ENCODE assay signal across 18 cellular contexts in the genomic region with DNA sequence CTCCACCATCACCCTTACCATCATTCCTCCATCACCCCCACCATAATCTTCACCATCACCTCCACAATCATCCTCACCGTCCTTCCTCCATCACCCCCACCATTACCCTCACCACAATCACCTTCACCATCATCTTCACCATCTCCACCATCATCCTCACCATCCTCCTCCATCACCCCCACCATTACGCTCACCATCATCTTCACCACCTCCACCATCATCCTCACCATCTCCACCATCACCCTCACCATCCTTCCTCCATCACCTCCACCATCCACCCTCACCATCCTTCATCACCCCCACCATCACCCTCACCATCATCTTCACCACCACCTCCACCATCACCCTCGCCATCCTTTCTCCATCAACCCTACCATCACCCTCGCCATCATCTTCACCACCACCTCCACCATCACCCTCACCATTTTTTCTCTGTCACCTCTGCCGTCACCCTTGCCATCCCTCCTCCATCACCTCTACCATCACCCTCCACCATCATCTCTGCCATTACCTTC. TPM values are rescaled to one million over a fixed set of nuclear protein-coding genes. Genes with fewer than 3 reads are reported as not detected.
A peak's percentile ranks its signal among the peaks of the same experiment; 100 is the strongest.
DNase-seq lines count a peak whose midpoint lies in the region; ATAC-seq and TF ChIP-seq lines count a peak whose summit lies in the region.
"Had no signal": no experiment of that assay in that cellular context is flagged by ENCODE, and none has a peak within 500 bp of the region (broad histone marks: within the 10 kb centered on the region; RNA-seq: fewer than 3 reads in every experiment).

No MANE protein-coding gene starts in this region.

- H3K4me3 ChIP-seq in RWPE2 (ENCODE audit: severe bottlenecking): no peak overlapping the region
- no peak overlapping the region for H3K4me3 ChIP-seq in thoracic aorta

- H3K27me3 Mint-ChIP-seq in activated T-cell treated with anti-CD3 and anti-CD28 coated beads, Interleukin-2, amount 50 U/mL, for 72 hours (ENCODE audit: low read depth): no peaks in the 10 kb centered on the region
- H3K27me3 Mint-ChIP-seq in endothelial cell (ENCODE audit: unreplicated experiment): peaks cover 15% of the 10 kb centered on the region

- peaks cover 21 to 23% of the 10 kb centered on the region in 2 donors for H3K36me3 Mint-ChIP-seq in activated T-cell treated with anti-CD3 and anti-CD28 coated beads, Interleukin-2, amount 50 U/mL, for 72 hours (ENCODE audit: insufficient read depth in 2 of 2)
- H3K36me3 Mint-ChIP-seq in endothelial cell (ENCODE audit: low read depth, unreplicated experiment): peaks cover 62% of the 10 kb centered on the region

- peaks cover 14 to 16% of the 10 kb centered on the region in 2 donors for H3K9me3 Mint-ChIP-seq in activated T-cell treated with anti-CD3 and anti-CD28 coated beads, Interleukin-2, amount 50 U/mL, for 72 hours
- no peaks in the 10 kb centered on the region for H3K9me3 Mint-ChIP-seq in endothelial cell (ENCODE audit: unreplicated experiment)

- peak overlapping the region; percentile 35 to 61 for H3K4me3 Mint-ChIP-seq in activated T-cell treated with anti-CD3 and anti-CD28 coated beads, Interleukin-2, amount 50 U/mL, for 72 hours
- peak overlapping the region; percentile 79 for H3K4me3 Mint-ChIP-seq in endothelial cell (ENCODE audit: unreplicated experiment)

- H3K27me3 ChIP-seq in RWPE2 (ENCODE audit: insufficient read depth, poor library complexity, severe bottlenecking) (no peaks in the 10 kb centered on the region), thoracic aorta (replicated peaks; ENCODE audit: insufficient read depth) (no peaks in the 10 kb centered on the region)

- H3K36me3 ChIP-seq in RWPE2 (ENCODE audit: low read depth): peaks cover 19% of the 10 kb centered on the region
- H3K36me3 ChIP-seq in thoracic aorta: peaks cover 5% of the 10 kb centered on the region

- no peak for DNase-seq in activated T-cell treated with anti-CD3 and anti-CD28 coated beads, Interleukin-2, amount 50 U/mL, for 72 hours
- no peak for DNase-seq in activated T-cell treated with anti-CD3 and anti-CD28 coated beads, Interleukin-2, amount 50 U/mL, for 1 hour
- DNase-seq in RWPE2 (ENCODE audit: low spot score) (no peak), endothelial cell (ENCODE audit: low spot score) (no peak), thoracic aorta (ENCODE audit: low spot score) (no peak), SHP77 treated with DMSO at 0.1 percent for 48 hours (lab: John Stamatoyannopoulos, UW) (no peak), EL (no peak), NCI-H2171 treated with DMSO at 0.1 percent for 48 hours (lab: John Stamatoyannopoulos, UW) (no peak)
- DNase-seq: ACHN, GF-D8, hypothalamus, left cardiac atrium, NCI-H146, NCI-H510A had no signal

- H3K4me1 ChIP-seq in RWPE2 (ENCODE audit: insufficient read depth, poor library complexity, severe bottlenecking) (no peaks in the 10 kb centered on the region), thoracic aorta (ENCODE audit: control insufficient read depth in 1 of 2, low read depth in 2 of 2) (no peaks in the 10 kb centered on the region)

- H3K27ac ChIP-seq in RWPE2 (ENCODE audit: poor library complexity, severe bottlenecking) (no peak overlapping the region), thoracic aorta (no peak overlapping the region)
- H3K27ac ChIP-seq: HL-60, KMS-11 had no signal

- no peak for ATAC-seq in activated T-cell treated with anti-CD3 and anti-CD28 coated beads, Interleukin-2, amount 50 U/mL, for 72 hours (replicated peaks in 1 of 2)
- 0 out of 3 replicates have a peak, but pooled peaks have one; percentile 23 for ATAC-seq in RWPE2 (ENCODE audit: low read depth)
- ATAC-seq in thoracic aorta (ENCODE audit: insufficient number of reproducible peaks, low FRiP score, low read depth): peak; percentile 19
- ATAC-seq: HCT116, SK-N-SH treated with all-trans-retinoic acid at 6 μM for 48 hours had no signal

- H3K9me3 ChIP-seq in RWPE2 (ENCODE audit: severe bottlenecking): no peaks in the 10 kb centered on the region
- no peaks in the 10 kb centered on the region for H3K9me3 ChIP-seq in thoracic aorta

- H3K4me1 Mint-ChIP-seq in activated T-cell treated with anti-CD3 and anti-CD28 coated beads, Interleukin-2, amount 50 U/mL, for 72 hours (ENCODE audit: low read depth): peaks cover 90% of the 10 kb centered on the region
- H3K4me1 Mint-ChIP-seq in endothelial cell (ENCODE audit: unreplicated experiment): no peaks in the 10 kb centered on the region

- H3K27ac Mint-ChIP-seq in activated T-cell treated with anti-CD3 and anti-CD28 coated beads, Interleukin-2, amount 50 U/mL, for 72 hours: peak overlapping the region; percentile 82
- H3K27ac Mint-ChIP-seq in endothelial cell (ENCODE audit: unreplicated experiment): peak overlapping the region; percentile 23

- TF ChIP-seq CTCF in RWPE2 (IDR thresholded peaks at IDR 0.05; ENCODE audit: poor library complexity, severe bottlenecking) (no peak), endothelial cell (IDR thresholded peaks at IDR 0.05; ENCODE audit: unreplicated experiment) (no peak), thoracic aorta (IDR thresholded peaks at IDR 0.05) (no peak)

RNA-seq across cellular contexts. Expression of a gene that starts 33.1 kb away (rescaled TPM):
- total RNA-seq in activated T-cell treated with anti-CD3 and anti-CD28 coated beads, Interleukin-2, amount 50 U/mL, for 72 hours: 10 to 100 TPM; 23.6 to 26.8 TPM
- 23.7 TPM for total RNA-seq in endothelial cell (ENCODE audit: unreplicated experiment)
- 10 to 100 TPM; 43.8 to 56.0 TPM for total RNA-seq in thoracic aorta

Comparison
In these comparisons a context has a peak if more than half of its experiments do, and no peak if none do; other contexts are left out.
1. ATAC-seq: peak in RWPE2 (single experiment) and thoracic aorta (single experiment); none in activated T-cell treated with anti-CD3 and anti-CD28 coated beads, Interleukin-2, amount 50 U/mL, for 72 hours (0 of 2).